1 cellular context compared by ENCODE assay signal in genomic region chr12:52054838-52055741, GRCh38.
TF ChIP-seq lines count a peak whose summit lies in the region.

No MANE protein-coding gene starts in this region.

TF ChIP-seq in H1, 55 proteins besides CTCF, POLR2A, EP300 and RAD21:
- no peak for TF ChIP-seq TEAD4 (IDR thresholded peaks at IDR 0.05; ENCODE audit: low read depth, low read length)
